ENCODE assay signal across 16 cellular contexts in the genomic region with DNA sequence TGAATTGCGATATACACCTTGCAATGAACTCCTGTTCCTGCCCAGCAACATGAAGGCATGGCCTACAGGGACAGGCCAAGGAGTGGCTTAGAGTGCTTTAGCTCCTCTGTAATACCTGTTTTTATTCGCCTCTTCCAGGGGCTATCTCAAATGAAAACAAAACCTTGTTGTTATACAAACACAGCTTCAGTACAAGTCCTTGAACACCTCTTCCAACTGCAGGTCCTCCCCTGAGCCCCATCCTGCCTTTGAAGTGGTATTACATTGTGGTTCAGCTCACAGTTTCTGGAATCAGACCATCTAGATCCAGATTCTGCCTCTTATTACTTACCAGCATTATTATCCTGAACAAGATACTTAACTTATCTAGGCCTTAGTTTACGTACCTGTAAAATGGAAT.
A peak's percentile ranks its signal among the peaks of the same experiment; 100 is the strongest.
DNase-seq lines count a peak whose midpoint lies in the region; ATAC-seq and TF ChIP-seq lines count a peak whose summit lies in the region.
"Had no signal": no experiment of that assay in that cellular context is flagged by ENCODE, and none has a peak within 500 bp of the region (broad histone marks: within the 10 kb centered on the region; RNA-seq: fewer than 3 reads in every experiment).

No MANE protein-coding gene starts in this region.

- H3K4me3 ChIP-seq in upper lobe of right lung, result no peak overlapping the region
- H3K4me3 ChIP-seq: BLaER1, GM12878, GM23248 had no signal

- H3K4me1 ChIP-seq in upper lobe of right lung, result no peaks in the 10 kb centered on the region
- H3K4me1 ChIP-seq: Caco-2 had no signal

- POLR2A ChIA-PET in activated CD8-positive, alpha-beta T cell treated with anti-CD3 and anti-CD28 coated beads, Interleukin-2, amount 10 ng/mL, durations not matched to agents 7 days and 5 days (lab: Charles Lee), result no interaction called here
- POLR2A ChIA-PET in activated CD8-positive, alpha-beta T cell treated with anti-CD3 and anti-CD28 coated beads for 36 hours (lab: Charles Lee), result no interaction called here

- DNase-seq in DMS53 (lab: John Stamatoyannopoulos, UW) (peak; percentile 45), DMS53 treated with DMSO at 0.1 percent for 48 hours (lab: John Stamatoyannopoulos, UW; ENCODE audit: unreplicated experiment) (no peak), SW480 (ENCODE audit: low spot score) (peak; percentile 30), upper lobe of right lung (no peak), AG08396 (ENCODE audit: low spot score) (no peak)
- no peak for DNase-seq in activated CD8-positive, alpha-beta T cell treated with anti-CD3 and anti-CD28 coated beads, Interleukin-2, amount 10 ng/mL, durations not matched to agents 7 days and 5 days
- DNase-seq in activated CD8-positive, alpha-beta T cell treated with anti-CD3 and anti-CD28 coated beads for 36 hours, result no peak
- DNase-seq: AML-193; Caco-2; CD8-positive, alpha-beta memory T cell; GM23248; IMR-90 had no signal

- no peaks in the 10 kb centered on the region for H3K9me3 ChIP-seq in upper lobe of right lung
- H3K9me3 ChIP-seq: BLaER1, Caco-2 had no signal

- no peaks in the 10 kb centered on the region for H3K27me3 ChIP-seq in upper lobe of right lung
- H3K27me3 ChIP-seq: BLaER1 had no signal

- H3K9me3 Mint-ChIP-seq in activated CD8-positive, alpha-beta T cell treated with anti-CD3 and anti-CD28 coated beads, Interleukin-2, amount 10 ng/mL, durations not matched to agents 7 days and 5 days (ENCODE audit: insufficient read depth), result no peaks in the 10 kb centered on the region
- H3K9me3 Mint-ChIP-seq in activated CD8-positive, alpha-beta T cell treated with anti-CD3 and anti-CD28 coated beads for 36 hours, result no peaks in the 10 kb centered on the region

- intact Hi-C loops in activated CD8-positive, alpha-beta T cell treated with anti-CD3 and anti-CD28 coated beads for 36 hours (cut with micrococcal nuclease), result no loop called here
- intact Hi-C loops in upper lobe of right lung (cut with DNase I), result no loop called here

- no peak for TF ChIP-seq CTCF in activated CD8-positive, alpha-beta T cell treated with anti-CD3 and anti-CD28 coated beads for 36 hours (IDR thresholded peaks at IDR 0.05)
- TF ChIP-seq CTCF in upper lobe of right lung (IDR thresholded peaks at IDR 0.05), result no peak

- H3K4me1 Mint-ChIP-seq in activated CD8-positive, alpha-beta T cell treated with anti-CD3 and anti-CD28 coated beads, Interleukin-2, amount 10 ng/mL, durations not matched to agents 7 days and 5 days (ENCODE audit: low read depth), result peaks cover 14% of the 10 kb centered on the region
- peaks cover 3% of the 10 kb centered on the region for H3K4me1 Mint-ChIP-seq in activated CD8-positive, alpha-beta T cell treated with anti-CD3 and anti-CD28 coated beads for 36 hours (ENCODE audit: low read depth)

- peak; percentile 47 for ATAC-seq in activated CD8-positive, alpha-beta T cell treated with anti-CD3 and anti-CD28 coated beads, Interleukin-2, amount 10 ng/mL, durations not matched to agents 7 days and 5 days
- ATAC-seq in activated CD8-positive, alpha-beta T cell treated with anti-CD3 and anti-CD28 coated beads for 36 hours, result no peak
- ATAC-seq in upper lobe of right lung, result peak; percentile 34
- ATAC-seq: GM12878, HCT116 had no signal

- no peak overlapping the region for H3K27ac Mint-ChIP-seq in activated CD8-positive, alpha-beta T cell treated with anti-CD3 and anti-CD28 coated beads, Interleukin-2, amount 10 ng/mL, durations not matched to agents 7 days and 5 days
- no peak overlapping the region for H3K27ac Mint-ChIP-seq in activated CD8-positive, alpha-beta T cell treated with anti-CD3 and anti-CD28 coated beads for 36 hours

- H3K36me3 Mint-ChIP-seq in activated CD8-positive, alpha-beta T cell treated with anti-CD3 and anti-CD28 coated beads, Interleukin-2, amount 10 ng/mL, durations not matched to agents 7 days and 5 days (ENCODE audit: low read depth), result no peaks in the 10 kb centered on the region
- no peaks in the 10 kb centered on the region for H3K36me3 Mint-ChIP-seq in activated CD8-positive, alpha-beta T cell treated with anti-CD3 and anti-CD28 coated beads for 36 hours (ENCODE audit: low read depth)
- H3K36me3 Mint-ChIP-seq: CD8-positive, alpha-beta memory T cell had no signal

- H3K36me3 ChIP-seq in upper lobe of right lung, result no peaks in the 10 kb centered on the region
- H3K36me3 ChIP-seq: BLaER1 had no signal

- no peak overlapping the region for H3K4me3 Mint-ChIP-seq in activated CD8-positive, alpha-beta T cell treated with anti-CD3 and anti-CD28 coated beads, Interleukin-2, amount 10 ng/mL, durations not matched to agents 7 days and 5 days
- H3K4me3 Mint-ChIP-seq in activated CD8-positive, alpha-beta T cell treated with anti-CD3 and anti-CD28 coated beads for 36 hours, result no peak overlapping the region
- H3K4me3 Mint-ChIP-seq: CD8-positive, alpha-beta memory T cell had no signal

- CTCF ChIA-PET in activated CD8-positive, alpha-beta T cell treated with anti-CD3 and anti-CD28 coated beads, Interleukin-2, amount 10 ng/mL, durations not matched to agents 7 days and 5 days (lab: Charles Lee), result interaction anchor here (2.0 kb wide), 1 partner anchor 19 kb away, joined by 11 read pairs; no protein-coding TSS in a partner anchor
- CTCF ChIA-PET in activated CD8-positive, alpha-beta T cell treated with anti-CD3 and anti-CD28 coated beads for 36 hours (lab: Charles Lee), result interaction anchor here (1.4 to 1.7 kb wide), 2 partner anchors 9 to 19 kb away, joined by 3 to 7 read pairs; no protein-coding TSS in a partner anchor

- peaks cover 7% of the 10 kb centered on the region for H3K27me3 Mint-ChIP-seq in activated CD8-positive, alpha-beta T cell treated with anti-CD3 and anti-CD28 coated beads, Interleukin-2, amount 10 ng/mL, durations not matched to agents 7 days and 5 days (ENCODE audit: low read depth)
- peaks cover 4% of the 10 kb centered on the region for H3K27me3 Mint-ChIP-seq in activated CD8-positive, alpha-beta T cell treated with anti-CD3 and anti-CD28 coated beads for 36 hours

- H3K27ac ChIP-seq in upper lobe of right lung, result no peak overlapping the region
- H3K27ac ChIP-seq: 22Rv1, BLaER1, GM23248 had no signal

Comparison
In these comparisons a context has a peak if more than half of its experiments do, and no peak if none do; other contexts are left out.
1. DNase-seq: peak in DMS53 (single experiment) and SW480 (single experiment); none in DMS53 treated with DMSO at 0.1 percent for 48 hours (single experiment), activated CD8-positive, alpha-beta T cell treated with anti-CD3 and anti-CD28 coated beads, Interleukin-2, amount 10 ng/mL, durations not matched to agents 7 days and 5 days (single experiment), activated CD8-positive, alpha-beta T cell treated with anti-CD3 and anti-CD28 coated beads for 36 hours (single experiment), upper lobe of right lung (single experiment) and AG08396 (single experiment).